10 cellular contexts compared by ENCODE assay signal in the genomic region with DNA sequence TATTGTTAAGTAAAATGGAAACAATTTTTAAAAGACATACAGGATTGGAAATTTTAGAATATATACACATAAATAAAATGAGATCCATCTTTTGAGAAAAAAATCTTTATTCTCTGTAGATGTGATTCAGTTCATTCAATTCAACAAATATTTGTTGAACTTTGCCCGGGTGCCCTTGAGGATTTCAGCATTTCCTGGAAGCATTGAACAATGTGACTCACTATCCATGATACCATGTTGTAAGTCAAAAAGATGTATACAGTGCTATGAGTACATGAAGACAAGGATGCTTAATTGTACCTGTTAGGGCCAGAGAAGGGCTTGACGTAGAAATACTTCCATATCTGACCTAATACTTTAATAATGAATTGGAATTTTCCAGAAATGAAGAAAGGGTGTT.
"Had no signal": no experiment of that assay in that cellular context is flagged by ENCODE, and none has a peak within 500 bp of the region (broad histone marks: within the 10 kb centered on the region; RNA-seq: fewer than 3 reads in every experiment).

No MANE protein-coding gene starts in this region.

- H3K27me3 ChIP-seq: ovary, thyroid gland had no signal

- DNase-seq: activated CD4-positive, alpha-beta T cell treated with anti-CD3 and anti-CD28 coated beads, Interleukin-2, amount 50 U/mL, for 1 hour; activated naive CD4-positive, alpha-beta T cell treated with anti-CD3 and anti-CD28 coated beads, Interleukin-2, amount 50 U/mL, for 16 hours; amniotic stem cell; glutamatergic neuron; lower lobe of right lung; ovary; stimulated activated CD4-positive, alpha-beta T cell treated with anti-CD3 and anti-CD28 coated beads, Interleukin-4, amount 100 ng/mL, for 4 hours; stimulated activated naive CD8-positive, alpha-beta T cell treated with anti-CD3 and anti-CD28 coated beads, Interleukin-15, amount 100 ng/mL, for 72 hours; thyroid gland had no signal

- H3K9me3 ChIP-seq: ovary, thyroid gland had no signal

- H3K27ac ChIP-seq: lower lobe of right lung, ovary, thyroid gland had no signal

- FAIRE-seq: urothelium cell line had no signal

- H3K36me3 ChIP-seq: lower lobe of right lung, ovary, thyroid gland had no signal

- H3K4me1 ChIP-seq: lower lobe of right lung, thyroid gland had no signal

- H3K4me3 ChIP-seq: lower lobe of right lung, ovary, thyroid gland had no signal
